ENCODE assay signal across 25 cellular contexts in genomic region chr1:206708882-206709281, GRCh38. TPM values are rescaled to one million over a fixed set of nuclear protein-coding genes. Genes with fewer than 3 reads are reported as not detected.
A peak's percentile ranks its signal among the peaks of the same experiment; 100 is the strongest.
DNase-seq lines count a peak whose midpoint lies in the region; ATAC-seq and TF ChIP-seq lines count a peak whose summit lies in the region.
"Had no signal": no experiment of that assay in that cellular context is flagged by ENCODE, and none has a peak within 500 bp of the region (broad histone marks: within the 10 kb centered on the region; RNA-seq: fewer than 3 reads in every experiment).

No MANE protein-coding gene starts in this region.

- H3K4me2 ChIP-seq in mammary epithelial cell (ENCODE audit: insufficient read depth, low read depth, low read length) = no peak overlapping the region
- no peak overlapping the region for H3K4me2 ChIP-seq in hepatocyte

- in situ Hi-C loops in mammary epithelial cell (cut with MboI; ENCODE audit: low sequenced_read_pairs in 2 of 2) (no loop called here), gastrocnemius medialis (cut with MboI; ENCODE audit: low sequenced_read_pairs in 4 of 4) (loop anchor here in 2 of 4 donors (25.0 kb wide), 2 partner anchors 603 to 628 kb away; partner anchors contain the start of gene CD55 (in 1 of the 2)), HAP-1 (cut with MboI; ENCODE audit: low sequenced_read_pairs) (no loop called here)

- peaks cover 59% of the 10 kb centered on the region for H3K4me1 Mint-ChIP-seq in MCF 10A (ENCODE audit: insufficient read depth, unreplicated experiment)

- H3K79me2 ChIP-seq in mammary epithelial cell (ENCODE audit: insufficient read depth, low read length) (peaks cover 94% of the 10 kb centered on the region), hepatocyte (peaks cover 100% of the 10 kb centered on the region)

- no peaks in the 10 kb centered on the region for H3K27me3 Mint-ChIP-seq in MCF 10A (ENCODE audit: insufficient read depth, unreplicated experiment)
- H3K27me3 Mint-ChIP-seq: activated CD8-positive, alpha-beta memory T cell treated with anti-CD3 and anti-CD28 coated beads, Interleukin-2, amount 10 ng/mL, durations not matched to agents 7 days and 5 days; activated naive CD8-positive, alpha-beta T cell treated with anti-CD3 and anti-CD28 coated beads, Interleukin-2, amount 50 U/mL, for 24 hours; naive B cell had no signal

- no peak overlapping the region for H3K4me3 ChIP-seq in breast epithelium
- H3K4me3 ChIP-seq in mammary epithelial cell (replicated peaks in 1 of 3; ENCODE audit: insufficient read depth in 1 of 3, low read depth in 2 of 3, low read length in 3 of 3) = no peak overlapping the region
- H3K4me3 ChIP-seq in hepatocyte = no peak overlapping the region
- no peak overlapping the region for H3K4me3 ChIP-seq in gastrocnemius medialis
- H3K4me3 ChIP-seq in HAP-1 = no peak overlapping the region
- H3K4me3 ChIP-seq: cardiac muscle cell, MG63, smooth muscle cell, uterus had no signal

- TF ChIP-seq CTCF in MCF 10A (IDR thresholded peaks at IDR 0.05; ENCODE audit: unreplicated experiment) (no peak), breast epithelium (IDR thresholded peaks at IDR 0.05) (no peak), mammary epithelial cell (conservative IDR thresholded peaks at IDR 0.05 in 1 of 2, IDR thresholded peaks at IDR 0.05 in 1 of 2; ENCODE audit: extremely low read depth in 1 of 2, insufficient read depth in 1 of 2, low read depth in 1 of 2, low read length in 2 of 2) (no peak), hepatocyte (IDR thresholded peaks at IDR 0.05; ENCODE audit: poor library complexity) (no peak), gastrocnemius medialis (IDR thresholded peaks at IDR 0.05 in 4 of 5, conservative IDR thresholded peaks at IDR 0.05 in 1 of 5) (no peak), foreskin keratinocyte (conservative IDR thresholded peaks at IDR 0.05) (no peak)

- TF ChIP-seq POLR2A in breast epithelium (IDR thresholded peaks at IDR 0.05) (no peak), gastrocnemius medialis (IDR thresholded peaks at IDR 0.05) (no peak)

- BruUV-seq in MCF 10A (replicated peaks; lab: Mats Ljungman, UMichigan) (no TSS peak), mammary epithelial cell (replicated peaks; lab: Mats Ljungman, UMichigan) (no TSS peak)

- ATAC-seq in gastrocnemius medialis = peak in 1 of 2 donors; percentile 9
- no peak for ATAC-seq in foreskin keratinocyte
- ATAC-seq: activated CD8-positive, alpha-beta memory T cell treated with anti-CD3 and anti-CD28 coated beads, Interleukin-2, amount 10 ng/mL, durations not matched to agents 7 days and 5 days; activated naive CD8-positive, alpha-beta T cell treated with anti-CD3 and anti-CD28 coated beads, Interleukin-2, amount 50 U/mL, for 24 hours; Panc1; SK-N-SH treated with all-trans-retinoic acid at 6 μM for 48 hours had no signal

- H3K9me3 ChIP-seq in breast epithelium (no peaks in the 10 kb centered on the region), mammary epithelial cell (replicated peaks; ENCODE audit: insufficient read depth, low read length) (no peaks in the 10 kb centered on the region), hepatocyte (ENCODE audit: low read depth) (no peaks in the 10 kb centered on the region), gastrocnemius medialis (no peaks in the 10 kb centered on the region), HAP-1 (no peaks in the 10 kb centered on the region)
- H3K9me3 ChIP-seq: MG63, uterus had no signal

- H3K27ac ChIP-seq in breast epithelium (peak overlapping the region in 1 of 2 donors; percentile 6), mammary epithelial cell (ENCODE audit: insufficient read depth, low read depth, low read length) (peak overlapping the region; percentile 89), hepatocyte (peak overlapping the region; percentile 50), gastrocnemius medialis (peak overlapping the region; percentile 93 to 98 (median 96)), foreskin keratinocyte (no peak overlapping the region)
- H3K27ac ChIP-seq: cardiac muscle cell, uterus had no signal

- POLR2A ChIA-PET in MCF 10A (lab: Yijun Ruan, JAX) = interaction anchor here (0.5 to 16.1 kb wide), 10 partner anchors 10 to 1043 kb away, joined by 3 to 229 read pairs (median 4); partner anchors contain the start of genes CD46, EIF2D and MAPKAPK2

- no peaks in the 10 kb centered on the region for H3K9me3 Mint-ChIP-seq in MCF 10A (ENCODE audit: unreplicated experiment)
- H3K9me3 Mint-ChIP-seq: activated naive CD8-positive, alpha-beta T cell treated with anti-CD3 and anti-CD28 coated beads, Interleukin-2, amount 50 U/mL, for 24 hours; naive B cell had no signal

- H3K4me1 ChIP-seq in breast epithelium (peaks cover 9 to 21% of the 10 kb centered on the region in 2 donors), mammary epithelial cell (ENCODE audit: insufficient read depth, low read length) (peaks cover 36% of the 10 kb centered on the region), hepatocyte (ENCODE audit: insufficient read depth) (peaks cover 52% of the 10 kb centered on the region), gastrocnemius medialis (peaks cover 96 to 98% of the 10 kb centered on the region in 2 donors), foreskin keratinocyte (peaks cover 29% of the 10 kb centered on the region), HAP-1 (peaks cover 9% of the 10 kb centered on the region; the same call in 1 of the 2 replicates)

- peaks cover 16% of the 10 kb centered on the region for H3K36me3 Mint-ChIP-seq in MCF 10A (ENCODE audit: insufficient read depth, unreplicated experiment)
- H3K36me3 Mint-ChIP-seq: naive B cell had no signal

- dilution Hi-C loops in mammary epithelial cell (cut with HindIII; ENCODE audit: low sequenced_read_pairs) = loop anchor here (5.0 kb wide), 1 partner anchor 57 kb away; no protein-coding TSS in a partner anchor

- H3K27me3 ChIP-seq in breast epithelium (no peaks in the 10 kb centered on the region), mammary epithelial cell (ENCODE audit: insufficient read depth, low read length) (no peaks in the 10 kb centered on the region), hepatocyte (no peaks in the 10 kb centered on the region), gastrocnemius medialis (no peaks in the 10 kb centered on the region), foreskin keratinocyte (no peaks in the 10 kb centered on the region), HAP-1 (ENCODE audit: low read depth) (no peaks in the 10 kb centered on the region)
- H3K27me3 ChIP-seq: cardiac muscle cell, MG63, uterus had no signal

- no peaks in the 10 kb centered on the region for H3K36me3 ChIP-seq in breast epithelium
- H3K36me3 ChIP-seq in mammary epithelial cell (ENCODE audit: insufficient read depth, low read length) = no peaks in the 10 kb centered on the region
- H3K36me3 ChIP-seq in hepatocyte (replicated peaks; ENCODE audit: insufficient read depth, low read depth) = no peaks in the 10 kb centered on the region
- no peaks in the 10 kb centered on the region for H3K36me3 ChIP-seq in gastrocnemius medialis
- no peaks in the 10 kb centered on the region for H3K36me3 ChIP-seq in HAP-1 (replicated peaks)
- H3K36me3 ChIP-seq: cardiac muscle cell, MG63, uterus had no signal

- peak overlapping the region; percentile 52 for H3K27ac Mint-ChIP-seq in MCF 10A (ENCODE audit: low read depth, unreplicated experiment)
- H3K27ac Mint-ChIP-seq: activated CD8-positive, alpha-beta memory T cell treated with anti-CD3 and anti-CD28 coated beads, Interleukin-2, amount 10 ng/mL, durations not matched to agents 7 days and 5 days had no signal

- CTCF ChIA-PET in MCF 10A (lab: Yijun Ruan, JAX) (interaction anchor here (0.6 to 11.8 kb wide), 18 partner anchors 10 to 1008 kb away, joined by 3 to 158 read pairs (median 4); partner anchors contain the start of gene IL20), mammary epithelial cell (lab: Charles Lee; ENCODE audit: low non-redundant PET) (no interaction called here)

- H3K4me3 Mint-ChIP-seq in MCF 10A (ENCODE audit: unreplicated experiment) = no peak overlapping the region
- H3K4me3 Mint-ChIP-seq: activated CD8-positive, alpha-beta memory T cell treated with anti-CD3 and anti-CD28 coated beads, Interleukin-2, amount 10 ng/mL, durations not matched to agents 7 days and 5 days had no signal

- no peak overlapping the region for H3K9ac ChIP-seq in mammary epithelial cell (ENCODE audit: insufficient read depth, low read length)

- DNase-seq in MCF 10A (ENCODE audit: unreplicated experiment) (peak; percentile 75), breast epithelium (ENCODE audit: low spot score in 2 of 2) (no peak), mammary epithelial cell (no peak), hepatocyte (ENCODE audit: low spot score) (no peak), gastrocnemius medialis (no peak), D341Med (ENCODE audit: low spot score) (no peak), foreskin keratinocyte (no peak), HAP-1 (ENCODE audit: low spot score in 2 of 2) (no peak)
- DNase-seq: 8988T; activated CD4-positive, alpha-beta T cell treated with anti-CD3 and anti-CD28 coated beads for 4 hours; activated CD8-positive, alpha-beta memory T cell treated with anti-CD3 and anti-CD28 coated beads, Interleukin-2, amount 10 ng/mL, durations not matched to agents 7 days and 5 days; activated effector memory CD4-positive, alpha-beta T cell treated with Interleukin-2 at 50 U/mL for 16 hours; activated naive CD8-positive, alpha-beta T cell treated with anti-CD3 and anti-CD28 coated beads, Interleukin-2, amount 50 U/mL, for 24 hours; DMS153; MG63; naive B cell; NCI-H1436 treated with DMSO at 0.1 percent for 48 hours; NCI-H226; NCI-H82; stimulated activated CD4-positive, alpha-beta T cell treated with anti-CD3 and anti-CD28 coated beads, Interleukin-4, amount 100 ng/mL, for 4 hours; uterus had no signal

- H2AFZ ChIP-seq in mammary epithelial cell (ENCODE audit: low read depth, low read length) = no peak overlapping the region
- no peak overlapping the region for H2AFZ ChIP-seq in hepatocyte

- intact Hi-C loops in MCF 10A (cut with micrococcal nuclease) (loop anchor here (1.0 kb wide), 1 partner anchor 35 kb away; no protein-coding TSS in a partner anchor), breast epithelium (cut with DNase I; ENCODE audit: low total_unique reads) (no loop called here), mammary epithelial cell (cut with micrococcal nuclease) (no loop called here), gastrocnemius medialis (cut with DNase I; ENCODE audit: low total_unique reads) (no loop called here)

- H4K20me1 ChIP-seq in mammary epithelial cell (ENCODE audit: insufficient read depth, low read length) (peaks cover 2% of the 10 kb centered on the region), hepatocyte (ENCODE audit: insufficient read depth, poor library complexity, severe bottlenecking) (peaks cover 92% of the 10 kb centered on the region)

- H3K9me2 ChIP-seq in hepatocyte (replicated peaks; ENCODE audit: insufficient read depth) = no peaks in the 10 kb centered on the region

- WGBS in mammary epithelial cell (ENCODE audit: low coverage, missing lambda C conversion rate) = 79% methylated on average over 2 of the region's 2 CpGs
- WGBS in hepatocyte (ENCODE audit: low lambda C conversion rate, missing lambda C conversion rate) = 79% methylated on average over 2 of the region's 2 CpGs

RNA-seq across cellular contexts. Expression of gene MAPKAPK2, which starts 24.2 kb away (rescaled TPM):
- total RNA-seq in MCF 10A (2022) = 142 and 178 TPM in 2 replicates
- total RNA-seq in breast epithelium = 10 to 100 TPM; 47.4 to 69.2 (median 67.2) TPM
- 10 to 100 TPM; 44.2 to 77.5 TPM for total RNA-seq in mammary epithelial cell
- polyA plus RNA-seq in mammary epithelial cell = 57.4 TPM
- polyA minus RNA-seq in mammary epithelial cell = 69.6 TPM
- total RNA-seq in hepatocyte = 38.9 and 39.4 TPM in 2 replicates
- 12.8 and 13.3 TPM in 2 replicates for polyA plus RNA-seq in hepatocyte
- 100 to 1,000 TPM; 115 to 207 (median 140) TPM for total RNA-seq in gastrocnemius medialis
- total RNA-seq in foreskin keratinocyte = 63.7 and 64.0 TPM in 2 replicates
- 52.4 and 57.9 TPM in 2 replicates for polyA plus RNA-seq in foreskin keratinocyte
